Comparison of ENCODE assay signal across 9 cellular contexts in genomic region chr3:70186221-70186620, GRCh38.
"Had no signal": no experiment of that assay in that cellular context is flagged by ENCODE, and none has a peak within 500 bp of the region (broad histone marks: within the 10 kb centered on the region; RNA-seq: fewer than 3 reads in every experiment).

No MANE protein-coding gene starts in this region.

- ATAC-seq: GM23338, HCT116 had no signal

- H3K27ac ChIP-seq: GM23248 had no signal

- H3K9me3 ChIP-seq: HAP-1 had no signal

- DNase-seq: GM23248, GOT3, H7, H9, HCEC 1CT, HFFc6 had no signal

- H3K4me3 ChIP-seq: GM23248, GM23338, HAP-1 had no signal

- H3K36me3 ChIP-seq: HAP-1 had no signal
